ENCODE assay signal across 8 cellular contexts in the genomic region with DNA sequence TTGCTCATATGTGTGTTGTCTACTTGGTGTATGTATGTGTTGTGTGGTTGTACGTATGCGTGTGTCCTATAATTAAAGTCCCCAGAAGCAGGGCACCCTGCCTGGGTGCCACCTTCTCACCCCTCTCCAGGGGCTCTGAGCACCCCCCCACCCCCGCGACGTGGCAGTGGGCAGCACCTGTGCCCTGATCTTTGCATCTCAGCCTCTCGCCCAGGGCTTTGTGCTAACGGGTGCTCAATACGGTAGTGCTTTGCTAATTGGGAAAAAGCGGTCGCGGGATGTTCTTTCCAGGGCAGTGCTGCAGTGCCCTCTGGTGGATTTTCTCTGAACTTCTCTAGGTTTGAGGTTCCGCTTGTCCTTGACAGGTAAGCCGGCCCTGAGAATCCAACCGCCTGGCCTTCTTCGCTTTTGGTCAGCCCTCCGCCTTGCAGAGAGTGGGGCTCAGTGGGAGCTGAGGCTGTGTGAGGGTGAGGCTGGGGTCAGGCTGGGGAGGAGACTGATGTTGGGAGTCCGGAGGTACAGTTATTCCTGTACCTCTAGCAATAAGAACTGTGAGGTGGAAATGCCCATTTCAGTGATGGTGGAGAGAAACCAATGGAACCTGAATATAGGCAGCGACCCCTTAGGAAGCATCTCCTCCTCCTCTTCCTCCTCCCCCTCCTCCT. TPM values are rescaled to one million over a fixed set of nuclear protein-coding genes. Genes with fewer than 3 reads are reported as not detected.
A peak's percentile ranks its signal among the peaks of the same experiment; 100 is the strongest.
DNase-seq lines count a peak whose midpoint lies in the region; ATAC-seq lines count a peak whose summit lies in the region.

No MANE protein-coding gene starts in this region.

- H3K36me3 ChIP-seq in mesenchymal stem cell (ENCODE audit: control insufficient read depth in 1 of 2, insufficient read depth in 2 of 2, low read depth in 1 of 2, low read length in 2 of 2): no peaks in the 10 kb centered on the region

- no peaks in the 10 kb centered on the region for H3K79me1 ChIP-seq in mesenchymal stem cell (replicated peaks; ENCODE audit: low read length, poor library complexity, severe bottlenecking)

- peaks cover 2% of the 10 kb centered on the region for H3K4me1 ChIP-seq in mesenchymal stem cell (ENCODE audit: control insufficient read depth, insufficient read depth, low read depth, low read length)

- H3K14ac ChIP-seq in mesenchymal stem cell (ENCODE audit: low read length in 2 of 2): peak overlapping the region in 1 of 2 experiments; percentile 20

- no peak overlapping the region for H3K4me3 Mint-ChIP-seq in activated CD4-positive, alpha-beta memory T cell treated with anti-CD3 and anti-CD28 coated beads for 36 hours

- CTCF ChIA-PET in activated CD4-positive, alpha-beta memory T cell treated with anti-CD3 and anti-CD28 coated beads for 36 hours (lab: Charles Lee): interaction anchor here (0.6 to 8.7 kb wide), 8 partner anchors 13 to 262 kb away, joined by 3 to 77 read pairs (median 5); no protein-coding TSS in a partner anchor

- H4K91ac ChIP-seq in mesenchymal stem cell (ENCODE audit: low read length): no peak overlapping the region

- peak; percentile 89 for DNase-seq in GM03348 (ENCODE audit: low spot score)
- peak; percentile 46 for DNase-seq in HS-27A (ENCODE audit: low read depth)
- DNase-seq in NCI-H82 (lab: John Stamatoyannopoulos, UW): peak; percentile 94
- DNase-seq in activated CD4-positive, alpha-beta memory T cell treated with anti-CD3 and anti-CD28 coated beads for 36 hours: peak; percentile 86
- peak; percentile 89 for DNase-seq in ecto neural progenitor cell (ENCODE audit: low spot score)
- DNase-seq in mesenchymal stem cell: peak; percentile 78
- peak; percentile 39 to 61 for DNase-seq in stimulated activated CD8-positive, alpha-beta memory T cell treated with anti-CD3 and anti-CD28 coated beads, Interleukin-2, amount 100 ng/mL, for 48 hours (ENCODE audit: low read depth in 2 of 2)

- no peak overlapping the region for H2BK15ac ChIP-seq in mesenchymal stem cell (ENCODE audit: low read depth, poor library complexity, severe bottlenecking)

- no peak overlapping the region for H2AFZ ChIP-seq in mesenchymal stem cell (ENCODE audit: low read depth, low read length)

- whole genome bisulfite sequencing in mesenchymal stem cell: 4% methylated on average over 14 of the region's 18 CpGs

- no peak for ATAC-seq in GM19397 (IDR thresholded peaks at IDR 0.05; ENCODE audit: unreplicated experiment)

- intact Hi-C loops in activated CD4-positive, alpha-beta memory T cell treated with anti-CD3 and anti-CD28 coated beads for 36 hours (cut with micrococcal nuclease): loop anchor here (1.0 to 5.0 kb wide), 3 partner anchors 75 to 647 kb away; no protein-coding TSS in a partner anchor

- no peak overlapping the region for H3K4me2 ChIP-seq in mesenchymal stem cell (ENCODE audit: low read length, poor library complexity, severe bottlenecking)

- H3K4me1 Mint-ChIP-seq in activated CD4-positive, alpha-beta memory T cell treated with anti-CD3 and anti-CD28 coated beads for 36 hours (ENCODE audit: low read depth): peaks cover 7% of the 10 kb centered on the region

- H3K9ac ChIP-seq in mesenchymal stem cell (ENCODE audit: low read length): peak overlapping the region; percentile 29

- no peak overlapping the region for H2BK120ac ChIP-seq in mesenchymal stem cell (ENCODE audit: low read depth, low read length)

- H3K9me3 ChIP-seq in mesenchymal stem cell (ENCODE audit: control insufficient read depth, low read length): no peaks in the 10 kb centered on the region

- H3K27ac Mint-ChIP-seq in activated CD4-positive, alpha-beta memory T cell treated with anti-CD3 and anti-CD28 coated beads for 36 hours: no peak overlapping the region

- no peak overlapping the region for H2BK12ac ChIP-seq in mesenchymal stem cell (ENCODE audit: low read length in 2 of 2)

- no peak overlapping the region for H4K8ac ChIP-seq in mesenchymal stem cell (ENCODE audit: low read length)

- no peak overlapping the region for H3K23ac ChIP-seq in mesenchymal stem cell (ENCODE audit: low read length in 2 of 2)

- H2BK5ac ChIP-seq in mesenchymal stem cell (ENCODE audit: low read depth, low read length, poor library complexity, severe bottlenecking): no peak overlapping the region

- peaks cover 7% of the 10 kb centered on the region for H3K27me3 Mint-ChIP-seq in activated CD4-positive, alpha-beta memory T cell treated with anti-CD3 and anti-CD28 coated beads for 36 hours

- POLR2A ChIA-PET in activated CD4-positive, alpha-beta memory T cell treated with anti-CD3 and anti-CD28 coated beads for 36 hours (lab: Charles Lee): no interaction called here

- H3K18ac ChIP-seq in mesenchymal stem cell (ENCODE audit: low read depth in 1 of 2, low read length in 2 of 2): no peak overlapping the region

- no peaks in the 10 kb centered on the region for H3K9me3 Mint-ChIP-seq in activated CD4-positive, alpha-beta memory T cell treated with anti-CD3 and anti-CD28 coated beads for 36 hours

- no peak overlapping the region for H3K27ac ChIP-seq in mesenchymal stem cell (ENCODE audit: low read length, poor library complexity, severe bottlenecking)

- no peaks in the 10 kb centered on the region for H3K36me3 Mint-ChIP-seq in activated CD4-positive, alpha-beta memory T cell treated with anti-CD3 and anti-CD28 coated beads for 36 hours

- H2AK5ac ChIP-seq in mesenchymal stem cell (ENCODE audit: low read length, severe bottlenecking): no peak overlapping the region

- H3K4ac ChIP-seq in mesenchymal stem cell (ENCODE audit: low read depth in 1 of 2, low read length in 2 of 2): no peak overlapping the region

- H3K27me3 ChIP-seq in mesenchymal stem cell (ENCODE audit: control insufficient read depth in 1 of 2, insufficient read depth in 1 of 2, low read length in 2 of 2): peaks cover 52 to 66% of the 10 kb centered on the region in 2 experiments

- H3K4me3 ChIP-seq in mesenchymal stem cell (ENCODE audit: insufficient read depth in 1 of 2, low read depth in 1 of 2, low read length in 2 of 2): peak overlapping the region in 1 of 2 experiments; percentile 49

RNA-seq across cellular contexts. Expression of gene EPHB3, which starts 17.6 kb away (rescaled TPM):
- under 1 TPM in 1 of 2 experiments, not detected in 1; 0.07 TPM for total RNA-seq in activated CD4-positive, alpha-beta memory T cell treated with anti-CD3 and anti-CD28 coated beads for 36 hours
- 2.3 TPM for polyA plus RNA-seq in mesenchymal stem cell (2013, experiment 1 of 2)
- polyA plus RNA-seq in mesenchymal stem cell (2013, experiment 2 of 2): 2.2 TPM
